In genomic region chr5:159050408-159051091, GRCh38 we compare ENCODE assay signal across 1 cellular context.
TF ChIP-seq lines count a peak whose summit lies in the region.

No MANE protein-coding gene starts in this region.

TF ChIP-seq in WTC11, 78 proteins besides CTCF, POLR2A, EP300 and RAD21 (continued from another document):
- TF ChIP-seq FOXP4 (CRISPR knock-in tag; IDR thresholded peaks at IDR 0.05) (no peak), RORB (CRISPR knock-in tag; IDR thresholded peaks at IDR 0.05) (no peak), AFF4 (CRISPR knock-in tag; IDR thresholded peaks at IDR 0.05; ENCODE audit: borderline replicate concordance) (no peak), ZNF416 (CRISPR knock-in tag; IDR thresholded peaks at IDR 0.05) (no peak), ATF3 (CRISPR knock-in tag; conservative IDR thresholded peaks at IDR 0.05) (no peak), NFYB (CRISPR knock-in tag; conservative IDR thresholded peaks at IDR 0.05; ENCODE audit: low read depth) (no peak), SOX15 (CRISPR knock-in tag; IDR thresholded peaks at IDR 0.05) (no peak), KAT7 (CRISPR knock-in tag; IDR thresholded peaks at IDR 0.05; ENCODE audit: borderline replicate concordance) (no peak), ZNF425 (CRISPR knock-in tag; conservative IDR thresholded peaks at IDR 0.05) (no peak)
